ENCODE assay signal across 1 cellular context in the genomic region with DNA sequence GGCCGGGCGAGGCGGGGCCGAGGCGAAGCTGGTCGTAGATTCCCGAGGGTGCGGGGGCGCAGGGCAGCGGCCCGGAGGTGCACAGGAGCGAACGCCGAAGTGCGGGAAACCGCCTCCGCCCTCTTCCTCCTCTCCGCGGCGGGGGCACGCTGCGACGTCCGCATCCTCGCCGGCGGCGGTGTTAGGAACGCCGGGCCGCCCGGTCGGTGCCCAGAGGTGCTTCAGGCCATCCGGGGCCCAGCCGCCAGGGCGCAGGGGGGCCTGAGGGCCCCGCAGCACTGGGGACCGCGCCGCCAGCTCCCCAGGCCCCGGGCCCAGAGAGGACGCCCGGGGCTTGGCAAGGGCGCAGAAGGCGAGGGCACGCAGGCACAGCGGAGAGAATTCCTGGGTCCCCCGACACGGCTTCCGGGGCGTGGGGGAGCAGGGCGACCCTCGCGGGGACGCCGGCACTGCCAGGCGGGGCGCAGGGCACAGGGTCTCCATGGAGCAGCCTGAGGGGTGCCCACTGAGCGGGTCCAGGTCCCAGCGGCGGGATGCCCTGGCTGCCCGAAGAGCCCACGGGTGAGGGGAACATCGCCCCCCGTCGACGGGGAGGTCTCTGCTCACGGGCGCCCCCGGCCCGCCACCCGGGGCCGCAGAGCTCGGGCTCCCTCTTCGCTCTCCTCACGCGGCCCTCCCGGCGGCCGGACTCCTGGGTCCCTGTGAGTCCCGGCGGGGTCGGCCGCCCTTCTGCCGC.
TF ChIP-seq lines count a peak whose summit lies in the region.

No MANE protein-coding gene starts in this region.

TF ChIP-seq in HepG2, 621 proteins besides CTCF, POLR2A, EP300 and RAD21 (continued from another document and continues in another):
- TF ChIP-seq, protein P1, sequence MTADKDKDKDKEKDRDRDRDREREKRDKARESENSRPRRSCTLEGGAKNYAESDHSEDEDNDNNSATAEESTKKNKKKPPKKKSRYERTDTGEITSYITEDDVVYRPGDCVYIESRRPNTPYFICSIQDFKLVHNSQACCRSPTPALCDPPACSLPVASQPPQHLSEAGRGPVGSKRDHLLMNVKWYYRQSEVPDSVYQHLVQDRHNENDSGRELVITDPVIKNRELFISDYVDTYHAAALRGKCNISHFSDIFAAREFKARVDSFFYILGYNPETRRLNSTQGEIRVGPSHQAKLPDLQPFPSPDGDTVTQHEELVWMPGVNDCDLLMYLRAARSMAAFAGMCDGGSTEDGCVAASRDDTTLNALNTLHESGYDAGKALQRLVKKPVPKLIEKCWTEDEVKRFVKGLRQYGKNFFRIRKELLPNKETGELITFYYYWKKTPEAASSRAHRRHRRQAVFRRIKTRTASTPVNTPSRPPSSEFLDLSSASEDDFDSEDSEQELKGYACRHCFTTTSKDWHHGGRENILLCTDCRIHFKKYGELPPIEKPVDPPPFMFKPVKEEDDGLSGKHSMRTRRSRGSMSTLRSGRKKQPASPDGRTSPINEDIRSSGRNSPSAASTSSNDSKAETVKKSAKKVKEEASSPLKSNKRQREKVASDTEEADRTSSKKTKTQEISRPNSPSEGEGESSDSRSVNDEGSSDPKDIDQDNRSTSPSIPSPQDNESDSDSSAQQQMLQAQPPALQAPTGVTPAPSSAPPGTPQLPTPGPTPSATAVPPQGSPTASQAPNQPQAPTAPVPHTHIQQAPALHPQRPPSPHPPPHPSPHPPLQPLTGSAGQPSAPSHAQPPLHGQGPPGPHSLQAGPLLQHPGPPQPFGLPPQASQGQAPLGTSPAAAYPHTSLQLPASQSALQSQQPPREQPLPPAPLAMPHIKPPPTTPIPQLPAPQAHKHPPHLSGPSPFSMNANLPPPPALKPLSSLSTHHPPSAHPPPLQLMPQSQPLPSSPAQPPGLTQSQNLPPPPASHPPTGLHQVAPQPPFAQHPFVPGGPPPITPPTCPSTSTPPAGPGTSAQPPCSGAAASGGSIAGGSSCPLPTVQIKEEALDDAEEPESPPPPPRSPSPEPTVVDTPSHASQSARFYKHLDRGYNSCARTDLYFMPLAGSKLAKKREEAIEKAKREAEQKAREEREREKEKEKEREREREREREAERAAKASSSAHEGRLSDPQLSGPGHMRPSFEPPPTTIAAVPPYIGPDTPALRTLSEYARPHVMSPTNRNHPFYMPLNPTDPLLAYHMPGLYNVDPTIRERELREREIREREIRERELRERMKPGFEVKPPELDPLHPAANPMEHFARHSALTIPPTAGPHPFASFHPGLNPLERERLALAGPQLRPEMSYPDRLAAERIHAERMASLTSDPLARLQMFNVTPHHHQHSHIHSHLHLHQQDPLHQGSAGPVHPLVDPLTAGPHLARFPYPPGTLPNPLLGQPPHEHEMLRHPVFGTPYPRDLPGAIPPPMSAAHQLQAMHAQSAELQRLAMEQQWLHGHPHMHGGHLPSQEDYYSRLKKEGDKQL (CRISPR knock-in tag; IDR thresholded peaks at IDR 0.05; ENCODE audit: low read depth): no peak
- TF ChIP-seq TBL1XR1 (IDR thresholded peaks at IDR 0.05; ENCODE audit: borderline replicate concordance, low read length, partially characterized antibody) (no peak), HNF4G (IDR thresholded peaks at IDR 0.05; ENCODE audit: borderline replicate concordance, low read depth, low read length) (no peak), HNF4G (CRISPR knock-in tag; IDR thresholded peaks at IDR 0.05; ENCODE audit: borderline replicate concordance, low read depth) (no peak), ZNF136 (CRISPR knock-in tag; IDR thresholded peaks at IDR 0.05; ENCODE audit: low read depth) (no peak), ZKSCAN5 (CRISPR knock-in tag; IDR thresholded peaks at IDR 0.05) (no peak), ZSCAN21 (CRISPR knock-in tag; IDR thresholded peaks at IDR 0.05; ENCODE audit: borderline replicate concordance) (0 out of 2 replicates have a peak, but pooled peaks have one; percentile 42), PRDM10 (CRISPR knock-in tag; IDR thresholded peaks at IDR 0.05; ENCODE audit: low read depth) (no peak), ZNF232 (CRISPR knock-in tag; IDR thresholded peaks at IDR 0.05; ENCODE audit: borderline replicate concordance) (no peak), ZNF768 (CRISPR knock-in tag; IDR thresholded peaks at IDR 0.05) (0 out of 2 replicates have a peak, but pooled peaks have one; percentile 8), PITX1 (CRISPR knock-in tag; IDR thresholded peaks at IDR 0.05) (no peak), ATF7 (IDR thresholded peaks at IDR 0.05) (no peak), ATF7 (CRISPR knock-in tag; IDR thresholded peaks at IDR 0.05) (no peak), ZNF512B (CRISPR knock-in tag; IDR thresholded peaks at IDR 0.05; ENCODE audit: borderline replicate concordance) (no peak), MYC (CRISPR knock-in tag; IDR thresholded peaks at IDR 0.05; ENCODE audit: borderline replicate concordance) (no peak), ZNF335 (CRISPR knock-in tag; IDR thresholded peaks at IDR 0.05) (no peak), ZIK1 (CRISPR knock-in tag; IDR thresholded peaks at IDR 0.05; ENCODE audit: borderline replicate concordance, low read depth) (0 out of 2 replicates have a peak, but pooled peaks have one; percentile 22), TRIM24 (CRISPR knock-in tag; IDR thresholded peaks at IDR 0.05) (no peak), XRCC5 (optimal IDR thresholded peaks at IDR 0.05; ENCODE audit: low read length) (no peak), PAWR (CRISPR knock-in tag; IDR thresholded peaks at IDR 0.05; ENCODE audit: borderline replicate concordance) (no peak), ZNF318 (CRISPR knock-in tag; IDR thresholded peaks at IDR 0.05) (no peak), ZNF260 (CRISPR knock-in tag; IDR thresholded peaks at IDR 0.05; ENCODE audit: borderline replicate concordance, low read depth) (no peak), ZNF678 (CRISPR knock-in tag; IDR thresholded peaks at IDR 0.05) (no peak)
- TF ChIP-seq, protein P2, sequence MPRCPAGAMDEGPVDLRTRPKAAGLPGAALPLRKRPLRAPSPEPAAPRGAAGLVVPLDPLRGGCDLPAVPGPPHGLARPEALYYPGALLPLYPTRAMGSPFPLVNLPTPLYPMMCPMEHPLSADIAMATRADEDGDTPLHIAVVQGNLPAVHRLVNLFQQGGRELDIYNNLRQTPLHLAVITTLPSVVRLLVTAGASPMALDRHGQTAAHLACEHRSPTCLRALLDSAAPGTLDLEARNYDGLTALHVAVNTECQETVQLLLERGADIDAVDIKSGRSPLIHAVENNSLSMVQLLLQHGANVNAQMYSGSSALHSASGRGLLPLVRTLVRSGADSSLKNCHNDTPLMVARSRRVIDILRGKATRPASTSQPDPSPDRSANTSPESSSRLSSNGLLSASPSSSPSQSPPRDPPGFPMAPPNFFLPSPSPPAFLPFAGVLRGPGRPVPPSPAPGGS (CRISPR knock-in tag; IDR thresholded peaks at IDR 0.05): no peak
- TF ChIP-seq, protein P3, sequence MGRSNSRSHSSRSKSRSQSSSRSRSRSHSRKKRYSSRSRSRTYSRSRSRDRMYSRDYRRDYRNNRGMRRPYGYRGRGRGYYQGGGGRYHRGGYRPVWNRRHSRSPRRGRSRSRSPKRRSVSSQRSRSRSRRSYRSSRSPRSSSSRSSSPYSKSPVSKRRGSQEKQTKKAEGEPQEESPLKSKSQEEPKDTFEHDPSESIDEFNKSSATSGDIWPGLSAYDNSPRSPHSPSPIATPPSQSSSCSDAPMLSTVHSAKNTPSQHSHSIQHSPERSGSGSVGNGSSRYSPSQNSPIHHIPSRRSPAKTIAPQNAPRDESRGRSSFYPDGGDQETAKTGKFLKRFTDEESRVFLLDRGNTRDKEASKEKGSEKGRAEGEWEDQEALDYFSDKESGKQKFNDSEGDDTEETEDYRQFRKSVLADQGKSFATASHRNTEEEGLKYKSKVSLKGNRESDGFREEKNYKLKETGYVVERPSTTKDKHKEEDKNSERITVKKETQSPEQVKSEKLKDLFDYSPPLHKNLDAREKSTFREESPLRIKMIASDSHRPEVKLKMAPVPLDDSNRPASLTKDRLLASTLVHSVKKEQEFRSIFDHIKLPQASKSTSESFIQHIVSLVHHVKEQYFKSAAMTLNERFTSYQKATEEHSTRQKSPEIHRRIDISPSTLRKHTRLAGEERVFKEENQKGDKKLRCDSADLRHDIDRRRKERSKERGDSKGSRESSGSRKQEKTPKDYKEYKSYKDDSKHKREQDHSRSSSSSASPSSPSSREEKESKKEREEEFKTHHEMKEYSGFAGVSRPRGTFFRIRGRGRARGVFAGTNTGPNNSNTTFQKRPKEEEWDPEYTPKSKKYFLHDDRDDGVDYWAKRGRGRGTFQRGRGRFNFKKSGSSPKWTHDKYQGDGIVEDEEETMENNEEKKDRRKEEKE (IDR thresholded peaks at IDR 0.05): no peak
